ENCODE assay signal across 1 cellular context in the genomic region with DNA sequence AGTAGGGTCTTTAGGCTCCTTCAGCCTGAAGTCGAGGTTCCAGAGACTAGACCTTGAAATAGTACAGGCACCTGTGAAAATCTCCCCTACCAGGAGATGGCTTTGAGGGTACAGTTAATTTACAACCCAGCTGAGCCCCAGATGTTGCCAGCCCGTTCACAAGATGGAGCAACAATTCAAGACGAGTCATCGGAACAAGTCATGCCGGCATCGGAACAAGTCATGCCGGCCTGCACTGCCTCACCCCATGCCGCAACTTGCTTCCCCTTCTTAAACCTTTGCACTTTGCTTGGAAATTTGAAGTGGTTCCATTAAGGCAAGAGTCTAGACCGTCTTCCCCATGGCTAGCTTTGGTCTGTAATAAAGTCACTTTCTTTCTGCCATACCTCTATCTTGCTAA.
TF ChIP-seq lines count a peak whose summit lies in the region.

No MANE protein-coding gene starts in this region.

TF ChIP-seq in WTC11, 78 proteins besides CTCF, POLR2A, EP300 and RAD21 (continued from another document):
- TF ChIP-seq, protein P1, sequence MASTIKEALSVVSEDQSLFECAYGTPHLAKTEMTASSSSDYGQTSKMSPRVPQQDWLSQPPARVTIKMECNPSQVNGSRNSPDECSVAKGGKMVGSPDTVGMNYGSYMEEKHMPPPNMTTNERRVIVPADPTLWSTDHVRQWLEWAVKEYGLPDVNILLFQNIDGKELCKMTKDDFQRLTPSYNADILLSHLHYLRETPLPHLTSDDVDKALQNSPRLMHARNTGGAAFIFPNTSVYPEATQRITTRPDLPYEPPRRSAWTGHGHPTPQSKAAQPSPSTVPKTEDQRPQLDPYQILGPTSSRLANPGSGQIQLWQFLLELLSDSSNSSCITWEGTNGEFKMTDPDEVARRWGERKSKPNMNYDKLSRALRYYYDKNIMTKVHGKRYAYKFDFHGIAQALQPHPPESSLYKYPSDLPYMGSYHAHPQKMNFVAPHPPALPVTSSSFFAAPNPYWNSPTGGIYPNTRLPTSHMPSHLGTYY (CRISPR knock-in tag; IDR thresholded peaks at IDR 0.05), result no peak
